Comparison of ENCODE assay signal across 2 cellular contexts in the genomic region with DNA sequence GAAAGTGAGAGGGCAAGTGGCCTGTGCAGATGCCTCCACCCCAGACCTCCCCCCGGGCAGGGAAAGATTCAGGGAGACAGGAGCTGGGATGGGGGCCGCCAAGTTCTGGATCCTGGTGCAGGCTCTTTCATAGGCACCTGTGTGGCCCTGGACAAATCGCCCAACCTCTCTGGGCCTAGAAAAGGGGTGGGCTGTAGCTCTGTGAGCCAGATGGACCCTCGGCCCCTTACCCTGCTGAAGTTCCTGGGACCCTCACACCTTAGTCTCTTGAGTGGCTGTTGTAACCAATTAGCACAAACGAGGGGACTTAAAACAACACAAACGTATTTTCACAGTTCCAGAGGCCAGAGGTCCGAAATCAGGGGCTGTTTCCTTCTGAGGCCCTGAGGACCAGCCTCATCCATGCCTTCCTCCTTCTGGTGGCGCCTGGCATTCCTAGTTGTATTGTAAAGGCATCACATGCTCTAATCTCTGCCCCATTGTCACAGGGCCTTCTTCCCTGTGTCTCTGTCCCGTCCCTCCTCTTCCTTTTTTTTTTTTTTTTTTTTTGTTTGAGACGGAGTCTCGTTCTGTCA.
TF ChIP-seq lines count a peak whose summit lies in the region.

No MANE protein-coding gene starts in this region.

TF ChIP-seq in SK-N-SH, 30 proteins besides CTCF, POLR2A, EP300 and RAD21 (continued from another document):
- TF ChIP-seq, protein P1, sequence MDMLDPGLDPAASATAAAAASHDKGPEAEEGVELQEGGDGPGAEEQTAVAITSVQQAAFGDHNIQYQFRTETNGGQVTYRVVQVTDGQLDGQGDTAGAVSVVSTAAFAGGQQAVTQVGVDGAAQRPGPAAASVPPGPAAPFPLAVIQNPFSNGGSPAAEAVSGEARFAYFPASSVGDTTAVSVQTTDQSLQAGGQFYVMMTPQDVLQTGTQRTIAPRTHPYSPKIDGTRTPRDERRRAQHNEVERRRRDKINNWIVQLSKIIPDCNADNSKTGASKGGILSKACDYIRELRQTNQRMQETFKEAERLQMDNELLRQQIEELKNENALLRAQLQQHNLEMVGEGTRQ (IDR thresholded peaks at IDR 0.05; ENCODE audit: borderline replicate concordance, low read depth, low read length), result no peak

TF ChIP-seq in SK-N-SH treated with all-trans-retinoic acid at 6 μM for 48 hours, 23 proteins besides CTCF, POLR2A, EP300 and RAD21 (continued from another document):
- no peak for TF ChIP-seq ZNF70 (CRISPR knock-in tag; IDR thresholded peaks at IDR 0.05)
- TF ChIP-seq BACH2 (CRISPR knock-in tag; IDR thresholded peaks at IDR 0.05; ENCODE audit: borderline replicate concordance), result no peak
- TF ChIP-seq, protein P2, sequence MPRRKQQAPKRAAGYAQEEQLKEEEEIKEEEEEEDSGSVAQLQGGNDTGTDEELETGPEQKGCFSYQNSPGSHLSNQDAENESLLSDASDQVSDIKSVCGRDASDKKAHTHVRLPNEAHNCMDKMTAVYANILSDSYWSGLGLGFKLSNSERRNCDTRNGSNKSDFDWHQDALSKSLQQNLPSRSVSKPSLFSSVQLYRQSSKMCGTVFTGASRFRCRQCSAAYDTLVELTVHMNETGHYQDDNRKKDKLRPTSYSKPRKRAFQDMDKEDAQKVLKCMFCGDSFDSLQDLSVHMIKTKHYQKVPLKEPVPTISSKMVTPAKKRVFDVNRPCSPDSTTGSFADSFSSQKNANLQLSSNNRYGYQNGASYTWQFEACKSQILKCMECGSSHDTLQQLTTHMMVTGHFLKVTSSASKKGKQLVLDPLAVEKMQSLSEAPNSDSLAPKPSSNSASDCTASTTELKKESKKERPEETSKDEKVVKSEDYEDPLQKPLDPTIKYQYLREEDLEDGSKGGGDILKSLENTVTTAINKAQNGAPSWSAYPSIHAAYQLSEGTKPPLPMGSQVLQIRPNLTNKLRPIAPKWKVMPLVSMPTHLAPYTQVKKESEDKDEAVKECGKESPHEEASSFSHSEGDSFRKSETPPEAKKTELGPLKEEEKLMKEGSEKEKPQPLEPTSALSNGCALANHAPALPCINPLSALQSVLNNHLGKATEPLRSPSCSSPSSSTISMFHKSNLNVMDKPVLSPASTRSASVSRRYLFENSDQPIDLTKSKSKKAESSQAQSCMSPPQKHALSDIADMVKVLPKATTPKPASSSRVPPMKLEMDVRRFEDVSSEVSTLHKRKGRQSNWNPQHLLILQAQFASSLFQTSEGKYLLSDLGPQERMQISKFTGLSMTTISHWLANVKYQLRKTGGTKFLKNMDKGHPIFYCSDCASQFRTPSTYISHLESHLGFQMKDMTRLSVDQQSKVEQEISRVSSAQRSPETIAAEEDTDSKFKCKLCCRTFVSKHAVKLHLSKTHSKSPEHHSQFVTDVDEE (CRISPR knock-in tag; IDR thresholded peaks at IDR 0.05), result no peak
